Comparison of ENCODE assay signal across 2 cellular contexts in genomic region chr22:18067548-18068341, GRCh38.
TF ChIP-seq lines count a peak whose summit lies in the region.

No MANE protein-coding gene starts in this region.

TF ChIP-seq in SK-N-SH, 30 proteins besides CTCF, POLR2A, EP300 and RAD21 (continued from another document):
- TF ChIP-seq REST (IDR thresholded peaks at IDR 0.05; ENCODE audit: low read depth, low read length) (no peak), CHD2 (IDR thresholded peaks at IDR 0.05; ENCODE audit: low read length, partially characterized antibody) (no peak)

TF ChIP-seq in SK-N-SH treated with all-trans-retinoic acid at 6 μM for 48 hours, 23 proteins besides CTCF, POLR2A, EP300 and RAD21 (continued from another document):
- TF ChIP-seq ISL1 (CRISPR knock-in tag; IDR thresholded peaks at IDR 0.05), result no peak
- no peak for TF ChIP-seq ZC3H10 (CRISPR knock-in tag; IDR thresholded peaks at IDR 0.05)
- no peak for TF ChIP-seq ZNF565 (CRISPR knock-in tag; conservative IDR thresholded peaks at IDR 0.05; ENCODE audit: low read depth)
- TF ChIP-seq PPARA (CRISPR knock-in tag; IDR thresholded peaks at IDR 0.05; ENCODE audit: borderline replicate concordance), result no peak
- TF ChIP-seq CREB5 (CRISPR knock-in tag; IDR thresholded peaks at IDR 0.05; ENCODE audit: low read depth), result no peak
- TF ChIP-seq ZNF70 (CRISPR knock-in tag; IDR thresholded peaks at IDR 0.05), result no peak
